ENCODE assay signal across 2 cellular contexts in genomic region chr9:92095236-92095635, GRCh38.
TF ChIP-seq lines count a peak whose summit lies in the region.

No MANE protein-coding gene starts in this region.

TF ChIP-seq in K562, 482 proteins besides CTCF, POLR2A, EP300 and RAD21:
- TF ChIP-seq KLF1 (tag; IDR thresholded peaks at IDR 0.05) (no peak), NR1H2 (CRISPR knock-in tag; IDR thresholded peaks at IDR 0.05) (no peak), CBX3 (IDR thresholded peaks at IDR 0.05; ENCODE audit: borderline replicate concordance in 1 of 2, low read length in 2 of 2) (no peak), CBX8 (IDR thresholded peaks at IDR 0.05; ENCODE audit: borderline replicate concordance, extremely low read depth, low read depth, low read length, poor library complexity, severe bottlenecking) (no peak), ZNF717 (CRISPR knock-in tag; IDR thresholded peaks at IDR 0.05) (no peak), ZNF785 (CRISPR knock-in tag; IDR thresholded peaks at IDR 0.05) (no peak), PCBP2 (IDR thresholded peaks at IDR 0.05; ENCODE audit: low read depth, low read length, poor library complexity, severe bottlenecking) (no peak), PATZ1 (CRISPR knock-in tag; IDR thresholded peaks at IDR 0.05; ENCODE audit: borderline replicate concordance) (no peak), LEF1 (IDR thresholded peaks at IDR 0.05) (no peak)

TF ChIP-seq in SK-N-SH treated with all-trans-retinoic acid at 6 μM for 48 hours, 23 proteins besides CTCF, POLR2A, EP300 and RAD21:
- TF ChIP-seq ZNF565 (CRISPR knock-in tag; conservative IDR thresholded peaks at IDR 0.05; ENCODE audit: low read depth): no peak
- TF ChIP-seq ARNTL (CRISPR knock-in tag; IDR thresholded peaks at IDR 0.05; ENCODE audit: borderline replicate concordance, low read depth): no peak
- TF ChIP-seq ZFP30 (CRISPR knock-in tag; IDR thresholded peaks at IDR 0.05): no peak
- TF ChIP-seq CSDC2 (CRISPR knock-in tag; IDR thresholded peaks at IDR 0.05): no peak
- no peak for TF ChIP-seq TOX (CRISPR knock-in tag; IDR thresholded peaks at IDR 0.05; ENCODE audit: borderline replicate concordance)
TF ChIP-seq in SK-N-SH treated with all-trans-retinoic acid at 6 μM for 48 hours: peak in this region for 0.
